Comparison of ENCODE assay signal across 19 cellular contexts in genomic region chr14:63288853-63289252, GRCh38. TPM values are rescaled to one million over a fixed set of nuclear protein-coding genes. Genes with fewer than 3 reads are reported as not detected.
DNase-seq lines count a peak whose midpoint lies in the region; ATAC-seq and TF ChIP-seq lines count a peak whose summit lies in the region.
"Had no signal": no experiment of that assay in that cellular context is flagged by ENCODE, and none has a peak within 500 bp of the region (broad histone marks: within the 10 kb centered on the region; RNA-seq: fewer than 3 reads in every experiment).

No MANE protein-coding gene starts in this region.

- H3K4me3 Mint-ChIP-seq in mesothelial cell of epicardium = no peak overlapping the region

- DNase-seq in GM12865 (ENCODE audit: low read depth) = peak; percentile 60
- DNase-seq in mesothelial cell of epicardium (ENCODE audit: low spot score in 2 of 2, unreplicated experiment in 2 of 2) = no peak
- DNase-seq in uterus = no peak
- no peak for DNase-seq in COLO668 (lab: John Stamatoyannopoulos, UW; ENCODE audit: unreplicated experiment)
- no peak for DNase-seq in GM20000 (ENCODE audit: low spot score)
- DNase-seq: C1 segment of cervical spinal cord, EL, GOT3, KG1, NCI-H1092, NCI-H1694, NCI-H446, PC-3 had no signal

- no peaks in the 10 kb centered on the region for H3K27me3 ChIP-seq in uterus

- intact Hi-C loops in uterus (cut with DNase I; ENCODE audit: low total_unique reads) = no loop called here

- H3K27ac Mint-ChIP-seq in mesothelial cell of epicardium = no peak overlapping the region

- peak; percentile 76 for ATAC-seq in GM19025 (IDR thresholded peaks at IDR 0.05; ENCODE audit: low read depth, unreplicated experiment)
- peak; percentile 53 for ATAC-seq in HG02571 (IDR thresholded peaks at IDR 0.05; ENCODE audit: unreplicated experiment)
- peak; percentile 66 for ATAC-seq in HG03442 (IDR thresholded peaks at IDR 0.05; ENCODE audit: unreplicated experiment)
- ATAC-seq: PC-3 had no signal

- H3K9me3 Mint-ChIP-seq in mesothelial cell of epicardium = peaks cover 3% of the 10 kb centered on the region

- no peaks in the 10 kb centered on the region for H3K27me3 Mint-ChIP-seq in mesothelial cell of epicardium (ENCODE audit: low read depth)

- TF ChIP-seq CTCF in GM12865 (IDR thresholded peaks at IDR 0.05; ENCODE audit: insufficient read depth, low read depth, low read length, missing control alignments) = no peak
- TF ChIP-seq CTCF in mesothelial cell of epicardium (IDR thresholded peaks at IDR 0.05; ENCODE audit: unreplicated experiment) = no peak
- no peak for TF ChIP-seq CTCF in uterus (IDR thresholded peaks at IDR 0.05)
- TF ChIP-seq CTCF in GM20000 (IDR thresholded peaks at IDR 0.05; ENCODE audit: extremely low read depth, missing control alignments) = no peak

- no peaks in the 10 kb centered on the region for H3K36me3 Mint-ChIP-seq in mesothelial cell of epicardium

- peak overlapping the region in 1 of 2 donors; percentile 29 for H3K27ac ChIP-seq in uterus

- no peak overlapping the region for H3K4me3 ChIP-seq in GM12865 (ENCODE audit: low read depth, low read length)
- no peak overlapping the region for H3K4me3 ChIP-seq in uterus

- no peak for TF ChIP-seq POLR2A in uterus (IDR thresholded peaks at IDR 0.05)

- H3K9me3 ChIP-seq in uterus = no peaks in the 10 kb centered on the region

- no peaks in the 10 kb centered on the region for H3K4me1 ChIP-seq in uterus

- H3K36me3 ChIP-seq in uterus = no peaks in the 10 kb centered on the region

- no peaks in the 10 kb centered on the region for H3K4me1 Mint-ChIP-seq in mesothelial cell of epicardium

RNA-seq across cellular contexts. Expression of gene GPHB5, which starts 29.9 kb away (rescaled TPM):
- total RNA-seq in mesothelial cell of epicardium (not detected in 3 replicates), uterus (not detected)
- total RNA-seq: A172, M059J, PC-3, SK-MEL-5 had no signal
